1 cellular context compared by ENCODE assay signal in genomic region chr6:133243723-133244122, GRCh38.
TF ChIP-seq lines count a peak whose summit lies in the region.

No MANE protein-coding gene starts in this region.

TF ChIP-seq in HepG2, 621 proteins besides CTCF, POLR2A, EP300 and RAD21:
- TF ChIP-seq ZNF484 (CRISPR knock-in tag; IDR thresholded peaks at IDR 0.05; ENCODE audit: borderline replicate concordance, low read depth) (no peak), CBX2 (IDR thresholded peaks at IDR 0.05; ENCODE audit: low read depth, low read length) (peak; percentile 95), CBX2 (CRISPR knock-in tag; IDR thresholded peaks at IDR 0.05; ENCODE audit: low read depth) (no peak)
